Comparison of ENCODE assay signal across 19 cellular contexts in genomic region chr7:28483112-28483511, GRCh38.
DNase-seq lines count a peak whose midpoint lies in the region; ATAC-seq and TF ChIP-seq lines count a peak whose summit lies in the region.
"Had no signal": no experiment of that assay in that cellular context is flagged by ENCODE, and none has a peak within 500 bp of the region (broad histone marks: within the 10 kb centered on the region; RNA-seq: fewer than 3 reads in every experiment).

No MANE protein-coding gene starts in this region.

- no peaks in the 10 kb centered on the region for H3K9me3 ChIP-seq in endodermal cell (ENCODE audit: control insufficient read depth, low read length)
- H3K9me3 ChIP-seq in osteoblast (ENCODE audit: low read depth, low read length), result no peaks in the 10 kb centered on the region
- H3K9me3 ChIP-seq: heart right ventricle, ovary, right lobe of liver had no signal

- no peak overlapping the region for H3K4me3 ChIP-seq in endodermal cell (ENCODE audit: low read length)
- H3K4me3 ChIP-seq in osteoblast (ENCODE audit: insufficient read depth, low read length), result no peak overlapping the region
- no peak overlapping the region for H3K4me3 ChIP-seq in dorsolateral prefrontal cortex
- H3K4me3 ChIP-seq: heart right ventricle, ovary, right lobe of liver had no signal

- no peak overlapping the region for H3K4me3 Mint-ChIP-seq in endodermal cell
- no peak overlapping the region for H3K4me3 Mint-ChIP-seq in activated naive CD8-positive, alpha-beta T cell treated with anti-CD3 and anti-CD28 coated beads, Interleukin-2, amount 50 U/mL, for 24 hours
- H3K4me3 Mint-ChIP-seq: effector memory CD8-positive, alpha-beta T cell; immature natural killer cell; stimulated activated naive B cell treated with anti-CD40 and anti-IgM and Interleukin-4, amounts not matched to agents 10 μg/mL and 1 μg/mL and 100 μg/mL, for 72 hours had no signal

- peak overlapping the region; percentile 51 for H3K4me2 ChIP-seq in osteoblast (ENCODE audit: insufficient read depth, low read length)

- no peaks in the 10 kb centered on the region for H3K36me3 Mint-ChIP-seq in endodermal cell (ENCODE audit: low read depth)
- H3K36me3 Mint-ChIP-seq in activated naive CD8-positive, alpha-beta T cell treated with anti-CD3 and anti-CD28 coated beads, Interleukin-2, amount 50 U/mL, for 24 hours (ENCODE audit: low read depth), result no peaks in the 10 kb centered on the region
- H3K36me3 Mint-ChIP-seq: immature natural killer cell; stimulated activated naive B cell treated with anti-CD40 and anti-IgM and Interleukin-4, amounts not matched to agents 10 μg/mL and 1 μg/mL and 100 μg/mL, for 72 hours had no signal

- ATAC-seq in activated naive CD8-positive, alpha-beta T cell treated with anti-CD3 and anti-CD28 coated beads, Interleukin-2, amount 50 U/mL, for 24 hours, result no peak
- ATAC-seq: effector memory CD8-positive, alpha-beta T cell; heart right ventricle; right lobe of liver; stimulated activated naive B cell treated with anti-CD40 and anti-IgM and Interleukin-4, amounts not matched to agents 10 μg/mL and 1 μg/mL and 100 μg/mL, for 72 hours had no signal

- H3K36me3 ChIP-seq in endodermal cell (ENCODE audit: control insufficient read depth, insufficient read depth, low read length), result no peaks in the 10 kb centered on the region
- H3K36me3 ChIP-seq in osteoblast (ENCODE audit: insufficient read depth, low read length), result no peaks in the 10 kb centered on the region
- H3K36me3 ChIP-seq: heart right ventricle, ovary, right lobe of liver had no signal

- H4K20me1 ChIP-seq in osteoblast (ENCODE audit: insufficient read depth, low read length), result no peaks in the 10 kb centered on the region

- H3K4me1 Mint-ChIP-seq in endodermal cell, result peaks cover 39% of the 10 kb centered on the region
- H3K4me1 Mint-ChIP-seq in activated naive CD8-positive, alpha-beta T cell treated with anti-CD3 and anti-CD28 coated beads, Interleukin-2, amount 50 U/mL, for 24 hours, result peaks cover 6% of the 10 kb centered on the region

- no peaks in the 10 kb centered on the region for H3K27me3 Mint-ChIP-seq in endodermal cell (ENCODE audit: insufficient read depth)
- H3K27me3 Mint-ChIP-seq in activated naive CD8-positive, alpha-beta T cell treated with anti-CD3 and anti-CD28 coated beads, Interleukin-2, amount 50 U/mL, for 24 hours, result peaks cover 9% of the 10 kb centered on the region
- H3K27me3 Mint-ChIP-seq: stimulated activated naive B cell treated with anti-CD40 and anti-IgM and Interleukin-4, amounts not matched to agents 10 μg/mL and 1 μg/mL and 100 μg/mL, for 72 hours had no signal

- H3K27me3 ChIP-seq in endodermal cell (ENCODE audit: control insufficient read depth, insufficient read depth, low read length, poor library complexity, severe bottlenecking) (no peaks in the 10 kb centered on the region), osteoblast (ENCODE audit: insufficient read depth, low read length) (no peaks in the 10 kb centered on the region), dorsolateral prefrontal cortex (peaks cover 0 to 7% (median 0%) of the 10 kb centered on the region in 45 donors)
- H3K27me3 ChIP-seq: heart right ventricle, ovary, right lobe of liver had no signal

- TF ChIP-seq CTCF in endodermal cell (conservative IDR thresholded peaks at IDR 0.05), result no peak
- no peak for TF ChIP-seq CTCF in osteoblast (IDR thresholded peaks at IDR 0.05; ENCODE audit: extremely low read depth, low read depth, low read length)
- TF ChIP-seq CTCF in dorsolateral prefrontal cortex (IDR thresholded peaks at IDR 0.05 in 54 of 56, conservative IDR thresholded peaks at IDR 0.05 in 2 of 56; ENCODE audit: low read depth in 1 of 56, partially characterized antibody in 56 of 56), result no peak

- no peak overlapping the region for H3K27ac Mint-ChIP-seq in endodermal cell
- H3K27ac Mint-ChIP-seq in activated naive CD8-positive, alpha-beta T cell treated with anti-CD3 and anti-CD28 coated beads, Interleukin-2, amount 50 U/mL, for 24 hours, result no peak overlapping the region
- H3K27ac Mint-ChIP-seq: effector memory CD8-positive, alpha-beta T cell; immature natural killer cell; stimulated activated naive B cell treated with anti-CD40 and anti-IgM and Interleukin-4, amounts not matched to agents 10 μg/mL and 1 μg/mL and 100 μg/mL, for 72 hours had no signal

- H3K9me3 Mint-ChIP-seq in endodermal cell, result no peaks in the 10 kb centered on the region
- H3K9me3 Mint-ChIP-seq in activated naive CD8-positive, alpha-beta T cell treated with anti-CD3 and anti-CD28 coated beads, Interleukin-2, amount 50 U/mL, for 24 hours, result no peaks in the 10 kb centered on the region
- H3K9me3 Mint-ChIP-seq: effector memory CD8-positive, alpha-beta T cell; immature natural killer cell; stimulated activated naive B cell treated with anti-CD40 and anti-IgM and Interleukin-4, amounts not matched to agents 10 μg/mL and 1 μg/mL and 100 μg/mL, for 72 hours had no signal

- intact Hi-C loops in dorsolateral prefrontal cortex (cut with DNase I), result no loop called here

- no peaks in the 10 kb centered on the region for H3K79me2 ChIP-seq in osteoblast (ENCODE audit: insufficient read depth, low read length)

- 37 to 57% methylated on average over 2 to 4 of the region's 4 CpGs for WGBS in endodermal cell (ENCODE audit: insufficient coverage in 1 of 2, insufficient read length in 1 of 2), 2 experiments

- H2AFZ ChIP-seq in osteoblast (ENCODE audit: low read length), result no peak overlapping the region

- peak; percentile 34 for DNase-seq in GM03348 (ENCODE audit: low spot score)
- peak; percentile 34 for DNase-seq in NCI-H69 (lab: John Stamatoyannopoulos, UW)
- DNase-seq in endodermal cell, result no peak
- no peak for DNase-seq in osteoblast (ENCODE audit: insufficient read length, low spot score, missing footprints)
- no peak for DNase-seq in NK-92 (lab: John Stamatoyannopoulos, UW; ENCODE audit: unreplicated experiment)
- no peak for DNase-seq in amniotic stem cell (lab: John Stamatoyannopoulos, UW)
- no peak for DNase-seq in dorsolateral prefrontal cortex
- no peak for DNase-seq in activated naive CD8-positive, alpha-beta T cell treated with anti-CD3 and anti-CD28 coated beads, Interleukin-2, amount 50 U/mL, for 24 hours
- DNase-seq: activated gamma-delta T cell; anterior cingulate cortex; COR-L47; effector memory CD8-positive, alpha-beta T cell; heart right ventricle; immature natural killer cell; MV-4-11; NCI-H446; ovary; right lobe of liver; stimulated activated naive B cell treated with anti-CD40 and anti-IgM and Interleukin-4, amounts not matched to agents 10 μg/mL and 1 μg/mL and 100 μg/mL, for 72 hours had no signal

- H3K4me1 ChIP-seq in endodermal cell (ENCODE audit: control insufficient read depth, insufficient read depth, low read length), result no peaks in the 10 kb centered on the region
- H3K4me1 ChIP-seq in osteoblast (ENCODE audit: insufficient read depth, low read length), result peaks cover 68% of the 10 kb centered on the region
- H3K4me1 ChIP-seq: right lobe of liver had no signal

- H3K27ac ChIP-seq in endodermal cell (ENCODE audit: low read depth, low read length), result peak overlapping the region; percentile 76
- peak overlapping the region; percentile 94 for H3K27ac ChIP-seq in osteoblast (ENCODE audit: low read depth, low read length)
- no peak overlapping the region for H3K27ac ChIP-seq in dorsolateral prefrontal cortex
- H3K27ac ChIP-seq: heart right ventricle, ovary, right lobe of liver had no signal

- no peak overlapping the region for H3K9ac ChIP-seq in endodermal cell (ENCODE audit: extremely low read depth, low read length, poor library complexity, severe bottlenecking)

Comparison
In these comparisons a context has a peak if more than half of its experiments do, and no peak if none do; other contexts are left out.
1. DNase-seq: peak in GM03348 (single experiment) and NCI-H69 (single experiment); none in endodermal cell (single experiment), osteoblast (single experiment), NK-92 (single experiment), amniotic stem cell (single experiment), dorsolateral prefrontal cortex (0 of 10) and activated naive CD8-positive, alpha-beta T cell treated with anti-CD3 and anti-CD28 coated beads, Interleukin-2, amount 50 U/mL, for 24 hours (single experiment).
2. H3K27ac ChIP-seq: peak in endodermal cell (single experiment) and osteoblast (single experiment); none in dorsolateral prefrontal cortex (0 of 59).